11 cellular contexts compared by ENCODE assay signal in genomic region chr19:40274585-40275544, GRCh38. TPM values are rescaled to one million over a fixed set of nuclear protein-coding genes. Genes with fewer than 3 reads are reported as not detected.
DNase-seq lines count a peak whose midpoint lies in the region; ATAC-seq, FAIRE-seq and TF ChIP-seq lines count a peak whose summit lies in the region.
"Had no signal": no experiment of that assay in that cellular context is flagged by ENCODE, and none has a peak within 500 bp of the region (broad histone marks: within the 10 kb centered on the region; RNA-seq: fewer than 3 reads in every experiment).

No MANE protein-coding gene starts in this region.

- no peaks in the 10 kb centered on the region for H3K27me3 ChIP-seq in H1 (replicated peaks in 1 of 4; ENCODE audit: control insufficient read depth in 3 of 4, extremely low read depth in 1 of 4, insufficient read depth in 3 of 4, low read length in 3 of 4)
- no peaks in the 10 kb centered on the region for H3K27me3 ChIP-seq in gastroesophageal sphincter
- H3K27me3 ChIP-seq: MG63 had no signal

- CTCF ChIA-PET in H1 (lab: Charles Lee; ENCODE audit: partially characterized antibody), result interaction anchor here (1.4 to 3.2 kb wide), 3 partner anchors 10 to 51 kb away, joined by 4 to 9 read pairs (median 5); no protein-coding TSS in a partner anchor

- H3K18ac ChIP-seq in H1 (ENCODE audit: extremely low read depth, low read length), result no peak overlapping the region; the same call in 1 of the 2 replicates

- TF ChIP-seq POLR2A in H1 (IDR thresholded peaks at IDR 0.05; ENCODE audit: control extremely low read depth in 1 of 2, low read depth in 2 of 2, low read length in 2 of 2) (no peak), gastroesophageal sphincter (IDR thresholded peaks at IDR 0.05) (no peak)

- H3K4me1 ChIP-seq in H1 (replicated peaks in 1 of 4; ENCODE audit: control insufficient read depth in 3 of 4, insufficient read depth in 4 of 4, low read length in 3 of 4), result peaks cover 0 to 13% (median 7%) of the 10 kb centered on the region in 4 experiments; a peak in 6 of 7 replicates
- peaks cover 0 to 87% (median 36%) of the 10 kb centered on the region in 3 donors for H3K4me1 ChIP-seq in gastroesophageal sphincter

- 78% methylated on average over 25 of the region's 28 CpGs; no CpG with 5 or more reads in 1 of the 2 experiments for WGBS in H1 (ENCODE audit: extremely low coverage in 1 of 2, insufficient coverage in 1 of 2, insufficient read length in 1 of 2, insufficient replicate concordance in 2 of 2, low coverage in 1 of 2, low lambda C conversion rate in 2 of 2, missing lambda C conversion rate in 1 of 2), 2 experiments
- 48 to 67% methylated on average over 6 to 16 of the region's 28 CpGs for WGBS in gastroesophageal sphincter (ENCODE audit: low coverage in 1 of 2), 2 donors

- TF ChIP-seq EP300 in H1 (IDR thresholded peaks at IDR 0.05; ENCODE audit: borderline replicate concordance in 1 of 2, low read depth in 2 of 2, low read length in 2 of 2) (no peak), gastroesophageal sphincter (IDR thresholded peaks at IDR 0.05) (no peak)

- peaks cover 28% of the 10 kb centered on the region for H3K79me1 ChIP-seq in H1 (ENCODE audit: low read depth, low read length)

- H2BK120ac ChIP-seq in H1 (replicated peaks; ENCODE audit: low read depth, low read length), result no peak overlapping the region

- H3K14ac ChIP-seq in H1 (ENCODE audit: insufficient read length), result no peak overlapping the region

- peak overlapping the region; percentile 87 for H3K27ac Mint-ChIP-seq in T-helper 17 cell
- peak overlapping the region; percentile 81 for H3K27ac Mint-ChIP-seq in stimulated activated naive B cell treated with anti-CD40 and anti-IgM and Interleukin-4, amounts not matched to agents 10 μg/mL and 1 μg/mL and 100 μg/mL, for 72 hours

- no peak overlapping the region; the same call in 1 of the 2 replicates for H2BK5ac ChIP-seq in H1 (ENCODE audit: low read depth, low read length)

- H2BK15ac ChIP-seq in H1 (ENCODE audit: low read length), result no peak overlapping the region

- no peak for DNase-seq in activated CD4-positive, CD25-positive, alpha-beta regulatory T cell treated with anti-CD3 and anti-CD28 coated beads, Interleukin-2, amount 50 U/mL, for 72 hours
- DNase-seq in T-helper 17 cell, result no peak
- DNase-seq in H1 (ENCODE audit: low read depth in 1 of 2, low spot score in 2 of 2), result no peak
- DNase-seq in stimulated activated naive B cell treated with anti-CD40 and anti-IgM and Interleukin-4, amounts not matched to agents 10 μg/mL and 1 μg/mL and 100 μg/mL, for 72 hours, result peak; percentile 33
- DNase-seq in D341Med (ENCODE audit: low spot score), result no peak
- DNase-seq in NCI-H345 treated with DMSO at 0.1 percent for 48 hours (lab: John Stamatoyannopoulos, UW; ENCODE audit: unreplicated experiment), result no peak
- DNase-seq: MG63 had no signal

- no peaks in the 10 kb centered on the region for H3K36me3 ChIP-seq in H1 (ENCODE audit: control insufficient read depth in 2 of 4, insufficient read depth in 4 of 4, low read length in 3 of 4)
- peaks cover 0 to 15% of the 10 kb centered on the region in 2 donors for H3K36me3 ChIP-seq in gastroesophageal sphincter

- no peaks in the 10 kb centered on the region for H3K27me3 Mint-ChIP-seq in T-helper 17 cell
- no peaks in the 10 kb centered on the region for H3K27me3 Mint-ChIP-seq in stimulated activated naive B cell treated with anti-CD40 and anti-IgM and Interleukin-4, amounts not matched to agents 10 μg/mL and 1 μg/mL and 100 μg/mL, for 72 hours

- no peak overlapping the region; the same call in 1 of the 2 replicates for H2AK5ac ChIP-seq in H1 (ENCODE audit: low read depth, low read length)

- no peak for TF ChIP-seq CTCF in H1 (IDR thresholded peaks at IDR 0.05; ENCODE audit: control extremely low read depth in 1 of 3, insufficient read depth in 1 of 3, low read depth in 1 of 3, low read length in 3 of 3)
- no peak for TF ChIP-seq CTCF in gastroesophageal sphincter (IDR thresholded peaks at IDR 0.05)

- H3K23me2 ChIP-seq in H1 (ENCODE audit: low read depth, low read length), result no peaks in the 10 kb centered on the region

- no peaks in the 10 kb centered on the region for H3K9me3 ChIP-seq in T-helper 17 cell (ENCODE audit: control insufficient read depth, low read length, poor library complexity, severe bottlenecking)
- H3K9me3 ChIP-seq in H1 (ENCODE audit: insufficient read depth in 2 of 2, low read depth in 1 of 2, low read length in 1 of 2), result no peaks in the 10 kb centered on the region
- no peaks in the 10 kb centered on the region for H3K9me3 ChIP-seq in gastroesophageal sphincter
- H3K9me3 ChIP-seq: MG63 had no signal

- POLR2A ChIA-PET in H1 (lab: Charles Lee; ENCODE audit: partially characterized antibody), result interaction anchor here (0.6 to 1.9 kb wide), 3 partner anchors 9 to 177 kb away, joined by 3 to 7 read pairs (median 3); no protein-coding TSS in a partner anchor

- no peak overlapping the region for H2AFZ ChIP-seq in H1 (ENCODE audit: low read length)

- H3K23ac ChIP-seq in H1 (ENCODE audit: insufficient read length), result no peak overlapping the region

- H3K4me3 Mint-ChIP-seq in T-helper 17 cell, result peak overlapping the region; percentile 85
- peak overlapping the region; percentile 74 to 76 for H3K4me3 Mint-ChIP-seq in stimulated activated naive B cell treated with anti-CD40 and anti-IgM and Interleukin-4, amounts not matched to agents 10 μg/mL and 1 μg/mL and 100 μg/mL, for 72 hours

- TF ChIP-seq RAD21 in H1 (IDR thresholded peaks at IDR 0.05 in 1 of 2, conservative IDR thresholded peaks at IDR 0.05 in 1 of 2; ENCODE audit: low read depth in 2 of 2, low read length in 2 of 2), result no peak

- peaks cover 4 to 16% of the 10 kb centered on the region in 2 experiments for H4K20me1 ChIP-seq in H1 (replicated peaks in 1 of 2; ENCODE audit: control insufficient read depth in 1 of 2, insufficient read depth in 2 of 2, low read length in 2 of 2)

- peak; percentile 48 to 64 for ATAC-seq in activated CD4-positive, CD25-positive, alpha-beta regulatory T cell treated with anti-CD3 and anti-CD28 coated beads, Interleukin-2, amount 50 U/mL, for 24 hours
- ATAC-seq in T-helper 17 cell (peak; percentile 72), gastroesophageal sphincter (no peak)
- peak; percentile 84 to 85 for ATAC-seq in stimulated activated naive B cell treated with anti-CD40 and anti-IgM and Interleukin-4, amounts not matched to agents 10 μg/mL and 1 μg/mL and 100 μg/mL, for 72 hours (replicated peaks)

- H3K9me3 Mint-ChIP-seq in stimulated activated naive B cell treated with anti-CD40 and anti-IgM and Interleukin-4, amounts not matched to agents 10 μg/mL and 1 μg/mL and 100 μg/mL, for 72 hours, result no peaks in the 10 kb centered on the region

- H4K8ac ChIP-seq in H1 (ENCODE audit: extremely low read depth, insufficient read depth, low read length), result no peak overlapping the region; the same call in 1 of the 2 replicates

- H2BK20ac ChIP-seq in H1 (ENCODE audit: low read length), result no peak overlapping the region

- peak overlapping the region; percentile 78 for H3K4ac ChIP-seq in H1 (replicated peaks; ENCODE audit: insufficient read length, low read depth, low read length)

- H3K9ac ChIP-seq in H1 (replicated peaks in 1 of 4; ENCODE audit: extremely low read depth in 1 of 4, low read depth in 3 of 4, low read length in 3 of 4), result no peak overlapping the region

- H3K27ac ChIP-seq in H1 (ENCODE audit: low read depth, low read length) (no peak overlapping the region), gastroesophageal sphincter (peak overlapping the region in 1 of 4 donors; percentile 37)

- no peaks in the 10 kb centered on the region for H3K36me3 Mint-ChIP-seq in T-helper 17 cell (ENCODE audit: low read depth)
- peaks cover 11 to 28% of the 10 kb centered on the region in 2 donors for H3K36me3 Mint-ChIP-seq in stimulated activated naive B cell treated with anti-CD40 and anti-IgM and Interleukin-4, amounts not matched to agents 10 μg/mL and 1 μg/mL and 100 μg/mL, for 72 hours

- peaks cover 0 to 75% of the 10 kb centered on the region in 2 experiments; a peak in 2 of 4 replicates for H3K79me2 ChIP-seq in H1 (ENCODE audit: control insufficient read depth in 1 of 2, insufficient read depth in 2 of 2, low read length in 2 of 2)

- no peak overlapping the region for H3K56ac ChIP-seq in H1 (replicated peaks; ENCODE audit: insufficient read length, low read depth, low read length)

- H4K91ac ChIP-seq in H1 (replicated peaks; ENCODE audit: insufficient read length, low read length), result peak overlapping the region; percentile 59

- H4K5ac ChIP-seq in H1 (ENCODE audit: insufficient read length, low read depth, low read length), result no peak overlapping the region

- FAIRE-seq in H1 (lab: Jason Lieb, UNC), result no peak

- no peak overlapping the region for H3K4me3 ChIP-seq in H1 (ENCODE audit: extremely low read depth in 1 of 4, insufficient read depth in 2 of 4, low read depth in 3 of 4, low read length in 4 of 4)
- no peak overlapping the region for H3K4me3 ChIP-seq in gastroesophageal sphincter
- H3K4me3 ChIP-seq: MG63 had no signal

- H3K4me1 Mint-ChIP-seq in T-helper 17 cell, result peaks cover 52% of the 10 kb centered on the region
- peaks cover 48 to 78% of the 10 kb centered on the region in 2 donors for H3K4me1 Mint-ChIP-seq in stimulated activated naive B cell treated with anti-CD40 and anti-IgM and Interleukin-4, amounts not matched to agents 10 μg/mL and 1 μg/mL and 100 μg/mL, for 72 hours

- H2BK12ac ChIP-seq in H1 (ENCODE audit: low read depth, low read length), result no peak overlapping the region

- peak overlapping the region in 1 of 2 experiments; percentile 2; a peak in 1 of 4 replicates for H3K4me2 ChIP-seq in H1 (ENCODE audit: insufficient read depth in 1 of 2, low read depth in 2 of 2, low read length in 2 of 2)

RNA-seq across cellular contexts. Expression of gene AKT2, which starts 10.3 kb away (rescaled TPM):
- 100 to 1,000 TPM; 168 to 187 TPM for total RNA-seq in T-helper 17 cell
- 137 and 151 TPM in 2 replicates for total RNA-seq in H1 (2021; fragmentation: NEBNext Ultra II Directional; extraction: Animal tissue kit (Norgen Biotek cat#: 25700))
- polyA plus RNA-seq in H1 (2011; rRNA removed), result 183 and 252 TPM in 2 replicates
- polyA plus RNA-seq in H1 (2011; cell fraction: cytosol; rRNA removed), result 155 TPM
- polyA plus RNA-seq in H1 (2011; cell fraction: nucleus; rRNA removed), result 441 TPM
- polyA plus RNA-seq in H1 (2012, experiment 1 of 2), result 88.9 to 168 TPM (median 110 TPM) in 4 replicates
- polyA plus RNA-seq in H1 (2012, experiment 2 of 2), result 68.5 TPM
- polyA plus RNA-seq in H1 (2013, experiment 1 of 2), result 95.7 TPM
- polyA plus RNA-seq in H1 (2013, experiment 2 of 2), result 92.0 TPM
- 126 and 143 TPM in 2 replicates for polyA minus RNA-seq in H1 (2011; rRNA and poly(A)+ RNA removed)
- polyA minus RNA-seq in H1 (2011; cell fraction: cytosol; rRNA and poly(A)+ RNA removed), result 85.3 TPM
- 82.5 TPM for polyA minus RNA-seq in H1 (2011; cell fraction: nucleus; rRNA and poly(A)+ RNA removed)
- 10 to 100 TPM; 64.2 to 88.9 (median 72.8) TPM for total RNA-seq in gastroesophageal sphincter

RNA-seq across cellular contexts. Expression of gene CCNP, which starts 48.4 kb away (rescaled TPM):
- total RNA-seq in T-helper 17 cell (1 to 10 TPM in 1 of 2 donors, under 1 TPM in 1; 0.77 to 1.5 TPM), gastroesophageal sphincter (under 1 TPM in 1 of 4 donors, not detected in 3; 0.13 TPM)
- total RNA-seq in H1 (2021; fragmentation: NEBNext Ultra II Directional; extraction: Animal tissue kit (Norgen Biotek cat#: 25700)), result 0.63 and 1.9 TPM in 2 replicates
- polyA plus RNA-seq in H1 (2011; rRNA removed), result 2.1 and 4.6 TPM in 2 replicates
- 2.6 TPM for polyA plus RNA-seq in H1 (2011; cell fraction: cytosol; rRNA removed)
- polyA plus RNA-seq in H1 (2011; cell fraction: nucleus; rRNA removed), result 3.3 TPM
- polyA plus RNA-seq in H1 (2012, experiment 1 of 2), result 1.2 to 2.1 TPM (median 1.7 TPM) in 4 replicates
- polyA plus RNA-seq in H1 (2012, experiment 2 of 2), result 1.0 TPM
- polyA plus RNA-seq in H1 (2013, experiment 1 of 2), result 0.87 TPM
- polyA plus RNA-seq in H1 (2013, experiment 2 of 2), result 0.81 TPM
- polyA minus RNA-seq in H1 (2011; rRNA and poly(A)+ RNA removed), result 0.28 and 0.66 TPM in 2 replicates
- 2.8 TPM for polyA minus RNA-seq in H1 (2011; cell fraction: cytosol; rRNA and poly(A)+ RNA removed)
- polyA minus RNA-seq in H1 (2011; cell fraction: nucleus; rRNA and poly(A)+ RNA removed), result 1.2 TPM

RNA-seq across cellular contexts. Expression of gene TTC9B, which starts 56.7 kb away (rescaled TPM):
- total RNA-seq in T-helper 17 cell (not detected), gastroesophageal sphincter (not detected)
- total RNA-seq in H1 (2021; fragmentation: NEBNext Ultra II Directional; extraction: Animal tissue kit (Norgen Biotek cat#: 25700)), result not detected in 2 replicates
- polyA plus RNA-seq in H1 (2011; rRNA removed), result 0.24 and 0.26 TPM in 2 replicates
- polyA plus RNA-seq in H1 (2011; cell fraction: cytosol; rRNA removed), result 0.22 TPM
- 0.13 TPM for polyA plus RNA-seq in H1 (2011; cell fraction: nucleus; rRNA removed)
- 0.25 to 0.59 TPM (median 0.46 TPM) in 3 of 4 replicates, not detected in the other for polyA plus RNA-seq in H1 (2012, experiment 1 of 2)
- polyA plus RNA-seq in H1 (2012, experiment 2 of 2), result 0.10 TPM
- 0.28 TPM for polyA plus RNA-seq in H1 (2013, experiment 1 of 2)
- polyA plus RNA-seq in H1 (2013, experiment 2 of 2), result 0.18 TPM
- not detected in 2 replicates for polyA minus RNA-seq in H1 (2011; rRNA and poly(A)+ RNA removed)
- not detected for polyA minus RNA-seq in H1 (2011; cell fraction: cytosol; rRNA and poly(A)+ RNA removed)
- 0.30 TPM for polyA minus RNA-seq in H1 (2011; cell fraction: nucleus; rRNA and poly(A)+ RNA removed)
- total RNA-seq: A673, epithelial cell of proximal tubule had no signal
